ENCODE assay signal across 32 cellular contexts in the genomic region with DNA sequence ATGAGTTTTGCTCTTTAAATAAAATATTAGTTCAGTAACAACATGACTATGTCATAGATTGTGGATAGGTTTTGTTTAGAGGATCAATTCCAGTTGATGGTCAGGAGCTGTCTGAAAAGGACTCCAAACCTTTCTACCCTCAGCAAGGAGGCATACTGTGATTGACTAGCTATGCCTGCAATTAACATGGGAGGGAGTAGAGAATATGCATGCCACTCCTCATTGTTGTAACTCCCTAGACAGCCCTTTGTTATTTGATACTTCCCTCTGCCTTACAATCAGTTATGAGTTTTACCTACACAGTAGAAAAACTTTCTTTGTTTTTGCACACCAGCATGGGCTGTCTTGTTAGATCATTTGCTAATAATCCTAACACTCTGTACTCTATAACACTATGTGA.
"Had no signal": no experiment of that assay in that cellular context is flagged by ENCODE, and none has a peak within 500 bp of the region (broad histone marks: within the 10 kb centered on the region; RNA-seq: fewer than 3 reads in every experiment).

No MANE protein-coding gene starts in this region.

- H3K27me3 ChIP-seq: ascending aorta, breast epithelium, cardiac muscle cell, colonic mucosa, esophagus squamous epithelium, gastroesophageal sphincter had no signal

- ATAC-seq: activated CD4-positive, alpha-beta T cell treated with anti-CD3 and anti-CD28 coated beads for 36 hours; activated naive CD4-positive, alpha-beta T cell treated with anti-CD3 and anti-CD28 coated beads, Interleukin-2, amount 50 U/mL, for 72 hours; activated T-cell treated with anti-CD3 and anti-CD28 coated beads, Interleukin-2, amount 50 U/mL, for 72 hours; gastroesophageal sphincter; T-helper 17 cell had no signal

- H3K27ac Mint-ChIP-seq: activated CD4-positive, alpha-beta memory T cell treated with anti-CD3 and anti-CD28 coated beads, Interleukin-2, amount 10 ng/mL, durations not matched to agents 7 days and 5 days; activated CD4-positive, alpha-beta T cell treated with anti-CD3 and anti-CD28 coated beads for 36 hours; activated CD4-positive, alpha-beta T cell treated with anti-CD3 and anti-CD28 coated beads, Interleukin-2, amount 10 ng/mL, durations not matched to agents 7 days and 5 days; activated naive CD4-positive, alpha-beta T cell treated with anti-CD3 and anti-CD28 coated beads, Interleukin-2, amount 10 ng/mL, durations not matched to agents 7 days and 5 days; activated naive CD4-positive, alpha-beta T cell treated with anti-CD3 and anti-CD28 coated beads, Interleukin-2, amount 50 U/mL, for 72 hours; activated naive CD8-positive, alpha-beta T cell treated with anti-CD3 and anti-CD28 coated beads, Interleukin-2, amount 10 ng/mL, durations not matched to agents 7 days and 5 days; activated T-cell treated with anti-CD3 and anti-CD28 coated beads, Interleukin-2, amount 50 U/mL, for 24 hours; activated T-cell treated with anti-CD3 and anti-CD28 coated beads, Interleukin-2, amount 50 U/mL, for 72 hours; brain; T-helper 17 cell; T-helper 2 cell treated with Interferon-gamma antibody and Interleukin-4, amounts not matched to agents 5 μg/mL and 100 μg/mL, for 36 hours had no signal

- H3K36me3 ChIP-seq: ascending aorta, breast epithelium, cardiac muscle cell, colonic mucosa, esophagus squamous epithelium, gastroesophageal sphincter, WERI-Rb-1 had no signal

- H3K4me1 ChIP-seq: ascending aorta, breast epithelium, colonic mucosa, esophagus squamous epithelium, gastroesophageal sphincter had no signal

- H3K4me3 ChIP-seq: ascending aorta, breast epithelium, cardiac muscle cell, colonic mucosa, esophagus squamous epithelium, gastroesophageal sphincter had no signal

- H3K9me3 Mint-ChIP-seq: brain had no signal

- H3K4me1 Mint-ChIP-seq: activated CD4-positive, alpha-beta memory T cell treated with anti-CD3 and anti-CD28 coated beads, Interleukin-2, amount 10 ng/mL, durations not matched to agents 7 days and 5 days; activated CD4-positive, alpha-beta T cell treated with anti-CD3 and anti-CD28 coated beads for 36 hours; activated CD4-positive, alpha-beta T cell treated with anti-CD3 and anti-CD28 coated beads, Interleukin-2, amount 10 ng/mL, durations not matched to agents 7 days and 5 days; activated naive CD4-positive, alpha-beta T cell treated with anti-CD3 and anti-CD28 coated beads, Interleukin-2, amount 10 ng/mL, durations not matched to agents 7 days and 5 days; activated naive CD8-positive, alpha-beta T cell treated with anti-CD3 and anti-CD28 coated beads, Interleukin-2, amount 10 ng/mL, durations not matched to agents 7 days and 5 days; T-helper 17 cell had no signal

- H3K4me3 Mint-ChIP-seq: activated CD4-positive, alpha-beta memory T cell treated with anti-CD3 and anti-CD28 coated beads, Interleukin-2, amount 10 ng/mL, durations not matched to agents 7 days and 5 days; activated CD4-positive, alpha-beta T cell treated with anti-CD3 and anti-CD28 coated beads for 36 hours; activated CD4-positive, alpha-beta T cell treated with anti-CD3 and anti-CD28 coated beads, Interleukin-2, amount 10 ng/mL, durations not matched to agents 7 days and 5 days; activated naive CD4-positive, alpha-beta T cell treated with anti-CD3 and anti-CD28 coated beads, Interleukin-2, amount 10 ng/mL, durations not matched to agents 7 days and 5 days; activated naive CD8-positive, alpha-beta T cell treated with anti-CD3 and anti-CD28 coated beads, Interleukin-2, amount 10 ng/mL, durations not matched to agents 7 days and 5 days; activated T-cell treated with anti-CD3 and anti-CD28 coated beads, Interleukin-2, amount 50 U/mL, for 24 hours; activated T-cell treated with anti-CD3 and anti-CD28 coated beads, Interleukin-2, amount 50 U/mL, for 72 hours; brain; T-helper 17 cell; T-helper 2 cell treated with Interferon-gamma antibody and Interleukin-4, amounts not matched to agents 5 μg/mL and 100 μg/mL, for 36 hours had no signal

- H3K27me3 Mint-ChIP-seq: activated CD4-positive, alpha-beta memory T cell treated with anti-CD3 and anti-CD28 coated beads, Interleukin-2, amount 10 ng/mL, durations not matched to agents 7 days and 5 days; activated CD4-positive, alpha-beta T cell treated with anti-CD3 and anti-CD28 coated beads for 36 hours; activated CD4-positive, alpha-beta T cell treated with anti-CD3 and anti-CD28 coated beads, Interleukin-2, amount 10 ng/mL, durations not matched to agents 7 days and 5 days; activated naive CD4-positive, alpha-beta T cell treated with anti-CD3 and anti-CD28 coated beads, Interleukin-2, amount 10 ng/mL, durations not matched to agents 7 days and 5 days; activated naive CD8-positive, alpha-beta T cell treated with anti-CD3 and anti-CD28 coated beads, Interleukin-2, amount 10 ng/mL, durations not matched to agents 7 days and 5 days; activated T-cell treated with anti-CD3 and anti-CD28 coated beads, Interleukin-2, amount 50 U/mL, for 24 hours; brain; T-helper 17 cell had no signal

- H3K36me3 Mint-ChIP-seq: activated naive CD4-positive, alpha-beta T cell treated with anti-CD3 and anti-CD28 coated beads, Interleukin-2, amount 10 ng/mL, durations not matched to agents 7 days and 5 days; activated naive CD4-positive, alpha-beta T cell treated with anti-CD3 and anti-CD28 coated beads, Interleukin-2, amount 50 U/mL, for 72 hours; activated naive CD8-positive, alpha-beta T cell treated with anti-CD3 and anti-CD28 coated beads, Interleukin-2, amount 10 ng/mL, durations not matched to agents 7 days and 5 days; brain had no signal

- DNase-seq: activated CD4-positive, alpha-beta memory T cell treated with anti-CD3 and anti-CD28 coated beads, Interleukin-2, amount 10 ng/mL, durations not matched to agents 7 days and 5 days; activated CD4-positive, alpha-beta T cell treated with anti-CD3 and anti-CD28 coated beads for 36 hours; activated CD4-positive, alpha-beta T cell treated with anti-CD3 and anti-CD28 coated beads, Interleukin-2, amount 10 ng/mL, durations not matched to agents 7 days and 5 days; activated CD4-positive, alpha-beta T cell treated with anti-CD3 and anti-CD28 coated beads, Interleukin-2, amount 50 U/mL, for 4 hours; activated CD4-positive, CD25-positive, alpha-beta regulatory T cell; activated CD4-positive, CD25-positive, alpha-beta regulatory T cell treated with anti-CD3 and anti-CD28 coated beads, Interleukin-2, amount 50 U/mL, for 72 hours; activated CD8-positive, alpha-beta memory T cell treated with anti-CD3 and anti-CD28 coated beads, Interleukin-2, amount 50 U/mL, for 48 hours; activated gamma-delta T cell; activated naive CD4-positive, alpha-beta T cell; activated naive CD4-positive, alpha-beta T cell treated with anti-CD3 and anti-CD28 coated beads, Interleukin-2, amount 10 ng/mL, durations not matched to agents 7 days and 5 days; activated naive CD8-positive, alpha-beta T cell treated with anti-CD3 and anti-CD28 coated beads, Interleukin-2, amount 10 ng/mL, durations not matched to agents 7 days and 5 days; activated T-cell treated with anti-CD3 and anti-CD28 coated beads for 4 hours; activated T-cell treated with anti-CD3 and anti-CD28 coated beads, Interleukin-2, amount 50 U/mL, for 24 hours; activated T-cell treated with anti-CD3 and anti-CD28 coated beads, Interleukin-2, amount 50 U/mL, for 72 hours; central memory CD4-positive, alpha-beta T cell; cerebellar nuclear complex; colonic mucosa; effector CD8-positive, alpha-beta T cell; esophagus squamous epithelium; foreskin melanocyte; T-helper 1 cell; T-helper 17 cell; T1000; WERI-Rb-1 had no signal

- H3K27ac ChIP-seq: ascending aorta, breast epithelium, cardiac muscle cell, colonic mucosa, epithelial cell of prostate, esophagus squamous epithelium, gastroesophageal sphincter, WERI-Rb-1 had no signal
